ENCODE assay signal across 11 cellular contexts in the genomic region with DNA sequence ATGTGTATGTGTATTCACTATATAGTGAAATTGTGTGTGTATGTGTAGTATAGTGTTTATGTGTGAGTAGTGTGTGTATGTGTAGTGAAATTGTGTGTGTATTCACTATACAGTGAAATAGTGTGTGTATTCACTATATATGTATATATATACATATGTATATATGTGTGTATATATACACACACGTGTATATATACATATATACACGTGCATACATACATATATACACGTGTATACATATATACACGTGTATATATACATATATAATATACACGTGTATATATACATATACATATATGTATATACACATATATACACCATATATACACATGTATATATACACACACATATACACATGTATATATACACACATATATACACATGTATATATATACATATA.
"Had no signal": no experiment of that assay in that cellular context is flagged by ENCODE, and none has a peak within 500 bp of the region (broad histone marks: within the 10 kb centered on the region; RNA-seq: fewer than 3 reads in every experiment).

No MANE protein-coding gene starts in this region.

- H3K4me3 Mint-ChIP-seq: GM23338, H9, HFFc6 had no signal

- H3K9me3 ChIP-seq: HAP-1 had no signal

- H3K9ac ChIP-seq: GM23248 had no signal

- DNase-seq: GM23248, GOT3, H7, H9, HCEC 1CT, HFFc6 had no signal

- H3K4me3 ChIP-seq: GM23248, GM23338, HAP-1 had no signal

- H3K36me3 ChIP-seq: HAP-1 had no signal

- H2AFZ ChIP-seq: GM23248 had no signal

- H3K27ac Mint-ChIP-seq: GM23338, H9, HFFc6 had no signal

- H3K4me2 ChIP-seq: GM23338 had no signal

- H3K4me1 ChIP-seq: HAP-1 had no signal

- H3K4me1 Mint-ChIP-seq: GM23338, H9 had no signal

- FAIRE-seq: H1, H54 had no signal

- H3K27ac ChIP-seq: GM23248 had no signal

- ATAC-seq: GM23338, HCT116 had no signal
